ENCODE assay signal across 8 cellular contexts in genomic region chr2:241701405-241702154, GRCh38.
DNase-seq lines count a peak whose midpoint lies in the region; ATAC-seq and TF ChIP-seq lines count a peak whose summit lies in the region.

TSS of gene ING5 (plus strand) at chr2:241702039. CDS start at chr2:241702066, 27 bp downstream.

- DNase-seq in AG08396 (ENCODE audit: low spot score): peak; percentile 96
- peak; percentile 95 for DNase-seq in NCI-H345 (lab: John Stamatoyannopoulos, UW)
- DNase-seq in activated CD4-positive, CD25-positive, alpha-beta regulatory T cell (lab: John Stamatoyannopoulos, UW): peak; percentile 94 to 97 (median 96)
- peak; percentile 90 to 96 for DNase-seq in cardiac fibroblast (ENCODE audit: low read depth in 2 of 2)
- peak; percentile 89 for DNase-seq in iris pigment epithelial cell (ENCODE audit: low read depth)
- DNase-seq in stimulated activated CD4-positive, alpha-beta T cell treated with anti-CD3 and anti-CD28 coated beads, Interleukin-12 subunit alpha, Interleukin-12 subunit beta, amount 100 ng/mL, for 24 hours (ENCODE audit: low read depth in 2 of 2): peak; percentile 95 to 97

- ATAC-seq in GM19023 (IDR thresholded peaks at IDR 0.05; ENCODE audit: unreplicated experiment) (peak; percentile 65), HG03175 (IDR thresholded peaks at IDR 0.05; ENCODE audit: unreplicated experiment) (peak; percentile 60)

- no peak for TF ChIP-seq CTCF in cardiac fibroblast (IDR thresholded peaks at IDR 0.05; ENCODE audit: low read depth, low read length)

- peak within 1 kb of the TSS; percentile 79 to 89 for H3K4me3 ChIP-seq in cardiac fibroblast (replicated peaks in 1 of 2; ENCODE audit: low read depth in 2 of 2, low read length in 2 of 2)

Comparison
In these comparisons a context has a peak if more than half of its experiments do, and no peak if none do; other contexts are left out.
1. Peak in every context shown above with its lines: DNase-seq, ATAC-seq and H3K4me3 ChIP-seq.